In the genomic region with DNA sequence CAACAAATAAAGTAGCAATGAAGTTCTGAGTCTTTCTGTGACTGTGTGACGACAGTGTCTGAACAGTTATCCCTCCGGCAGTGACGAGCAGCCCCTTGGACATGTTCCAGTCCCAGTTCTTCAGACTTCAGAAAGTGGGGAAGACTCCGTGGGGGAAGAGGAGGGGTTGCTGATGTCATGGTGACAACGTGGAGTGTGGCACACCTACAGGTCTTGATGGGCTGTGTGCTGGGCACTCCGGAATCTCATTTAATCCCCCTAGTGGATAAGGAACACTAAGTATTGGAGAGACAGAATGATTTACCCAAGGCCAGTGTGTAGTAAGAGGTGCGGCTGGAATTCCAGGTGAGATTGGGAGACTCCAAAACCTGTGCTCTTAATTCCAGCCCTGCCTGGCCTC, we compare ENCODE assay signal across 2 cellular contexts.
TF ChIP-seq lines count a peak whose summit lies in the region.

No MANE protein-coding gene starts in this region.

TF ChIP-seq in HCT116, 20 proteins besides CTCF, POLR2A, EP300 and RAD21 (continued from another document):
- TF ChIP-seq SRF (IDR thresholded peaks at IDR 0.05; ENCODE audit: low read depth) (no peak), ATF3 (IDR thresholded peaks at IDR 0.05) (no peak), TCF7L2 (IDR thresholded peaks at IDR 0.05; ENCODE audit: borderline replicate concordance, extremely low read depth, insufficient read depth, insufficient read length) (no peak), CBX3 (IDR thresholded peaks at IDR 0.05; ENCODE audit: low read depth) (no peak), EZH2 (IDR thresholded peaks at IDR 0.05) (no peak), ZFX (IDR thresholded peaks at IDR 0.05) (no peak), ZNF274 (IDR thresholded peaks at IDR 0.05; ENCODE audit: low read depth, low read length) (no peak), EZH2phosphoT487 (IDR thresholded peaks at IDR 0.05; ENCODE audit: borderline replicate concordance) (no peak), CEBPB (IDR thresholded peaks at IDR 0.05; ENCODE audit: low read depth) (no peak), SP1 (IDR thresholded peaks at IDR 0.05; ENCODE audit: low read depth) (no peak), ELF1 (IDR thresholded peaks at IDR 0.05; ENCODE audit: borderline replicate concordance, low read depth) (no peak), JUND (IDR thresholded peaks at IDR 0.05) (no peak), YY1 (IDR thresholded peaks at IDR 0.05; ENCODE audit: extremely low read depth, insufficient replicate concordance, low read depth, low read length) (no peak), FOSL1 (IDR thresholded peaks at IDR 0.05; ENCODE audit: low read depth) (no peak), SIN3A (IDR thresholded peaks at IDR 0.05; ENCODE audit: low read depth) (no peak)
- TF ChIP-seq, protein P1, sequence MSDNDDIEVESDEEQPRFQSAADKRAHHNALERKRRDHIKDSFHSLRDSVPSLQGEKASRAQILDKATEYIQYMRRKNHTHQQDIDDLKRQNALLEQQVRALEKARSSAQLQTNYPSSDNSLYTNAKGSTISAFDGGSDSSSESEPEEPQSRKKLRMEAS (IDR thresholded peaks at IDR 0.05): no peak
- TF ChIP-seq, protein P2, sequence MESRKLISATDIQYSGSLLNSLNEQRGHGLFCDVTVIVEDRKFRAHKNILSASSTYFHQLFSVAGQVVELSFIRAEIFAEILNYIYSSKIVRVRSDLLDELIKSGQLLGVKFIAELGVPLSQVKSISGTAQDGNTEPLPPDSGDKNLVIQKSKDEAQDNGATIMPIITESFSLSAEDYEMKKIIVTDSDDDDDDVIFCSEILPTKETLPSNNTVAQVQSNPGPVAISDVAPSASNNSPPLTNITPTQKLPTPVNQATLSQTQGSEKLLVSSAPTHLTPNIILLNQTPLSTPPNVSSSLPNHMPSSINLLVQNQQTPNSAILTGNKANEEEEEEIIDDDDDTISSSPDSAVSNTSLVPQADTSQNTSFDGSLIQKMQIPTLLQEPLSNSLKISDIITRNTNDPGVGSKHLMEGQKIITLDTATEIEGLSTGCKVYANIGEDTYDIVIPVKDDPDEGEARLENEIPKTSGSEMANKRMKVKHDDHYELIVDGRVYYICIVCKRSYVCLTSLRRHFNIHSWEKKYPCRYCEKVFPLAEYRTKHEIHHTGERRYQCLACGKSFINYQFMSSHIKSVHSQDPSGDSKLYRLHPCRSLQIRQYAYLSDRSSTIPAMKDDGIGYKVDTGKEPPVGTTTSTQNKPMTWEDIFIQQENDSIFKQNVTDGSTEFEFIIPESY (IDR thresholded peaks at IDR 0.05; ENCODE audit: extremely low read depth, insufficient replicate concordance, low read length): no peak

TF ChIP-seq in WTC11, 78 proteins besides CTCF, POLR2A, EP300 and RAD21 (continued from another document):
- TF ChIP-seq, protein P3, sequence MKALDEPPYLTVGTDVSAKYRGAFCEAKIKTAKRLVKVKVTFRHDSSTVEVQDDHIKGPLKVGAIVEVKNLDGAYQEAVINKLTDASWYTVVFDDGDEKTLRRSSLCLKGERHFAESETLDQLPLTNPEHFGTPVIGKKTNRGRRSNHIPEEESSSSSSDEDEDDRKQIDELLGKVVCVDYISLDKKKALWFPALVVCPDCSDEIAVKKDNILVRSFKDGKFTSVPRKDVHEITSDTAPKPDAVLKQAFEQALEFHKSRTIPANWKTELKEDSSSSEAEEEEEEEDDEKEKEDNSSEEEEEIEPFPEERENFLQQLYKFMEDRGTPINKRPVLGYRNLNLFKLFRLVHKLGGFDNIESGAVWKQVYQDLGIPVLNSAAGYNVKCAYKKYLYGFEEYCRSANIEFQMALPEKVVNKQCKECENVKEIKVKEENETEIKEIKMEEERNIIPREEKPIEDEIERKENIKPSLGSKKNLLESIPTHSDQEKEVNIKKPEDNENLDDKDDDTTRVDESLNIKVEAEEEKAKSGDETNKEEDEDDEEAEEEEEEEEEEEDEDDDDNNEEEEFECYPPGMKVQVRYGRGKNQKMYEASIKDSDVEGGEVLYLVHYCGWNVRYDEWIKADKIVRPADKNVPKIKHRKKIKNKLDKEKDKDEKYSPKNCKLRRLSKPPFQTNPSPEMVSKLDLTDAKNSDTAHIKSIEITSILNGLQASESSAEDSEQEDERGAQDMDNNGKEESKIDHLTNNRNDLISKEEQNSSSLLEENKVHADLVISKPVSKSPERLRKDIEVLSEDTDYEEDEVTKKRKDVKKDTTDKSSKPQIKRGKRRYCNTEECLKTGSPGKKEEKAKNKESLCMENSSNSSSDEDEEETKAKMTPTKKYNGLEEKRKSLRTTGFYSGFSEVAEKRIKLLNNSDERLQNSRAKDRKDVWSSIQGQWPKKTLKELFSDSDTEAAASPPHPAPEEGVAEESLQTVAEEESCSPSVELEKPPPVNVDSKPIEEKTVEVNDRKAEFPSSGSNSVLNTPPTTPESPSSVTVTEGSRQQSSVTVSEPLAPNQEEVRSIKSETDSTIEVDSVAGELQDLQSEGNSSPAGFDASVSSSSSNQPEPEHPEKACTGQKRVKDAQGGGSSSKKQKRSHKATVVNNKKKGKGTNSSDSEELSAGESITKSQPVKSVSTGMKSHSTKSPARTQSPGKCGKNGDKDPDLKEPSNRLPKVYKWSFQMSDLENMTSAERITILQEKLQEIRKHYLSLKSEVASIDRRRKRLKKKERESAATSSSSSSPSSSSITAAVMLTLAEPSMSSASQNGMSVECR (CRISPR knock-in tag; IDR thresholded peaks at IDR 0.05; ENCODE audit: borderline replicate concordance): no peak
- no peak for TF ChIP-seq RORB (CRISPR knock-in tag; IDR thresholded peaks at IDR 0.05)
- no peak for TF ChIP-seq IRF2 (CRISPR knock-in tag; IDR thresholded peaks at IDR 0.05; ENCODE audit: borderline replicate concordance, low read depth)
- TF ChIP-seq MLX (CRISPR knock-in tag; IDR thresholded peaks at IDR 0.05): no peak
- no peak for TF ChIP-seq ATF1 (CRISPR knock-in tag; IDR thresholded peaks at IDR 0.05)
- TF ChIP-seq ZNF263 (CRISPR knock-in tag; IDR thresholded peaks at IDR 0.05; ENCODE audit: low read depth): no peak
- TF ChIP-seq ZNF512 (CRISPR knock-in tag; IDR thresholded peaks at IDR 0.05; ENCODE audit: borderline replicate concordance): no peak
- TF ChIP-seq CREB1 (CRISPR knock-in tag; IDR thresholded peaks at IDR 0.05): no peak
- TF ChIP-seq, protein P4, sequence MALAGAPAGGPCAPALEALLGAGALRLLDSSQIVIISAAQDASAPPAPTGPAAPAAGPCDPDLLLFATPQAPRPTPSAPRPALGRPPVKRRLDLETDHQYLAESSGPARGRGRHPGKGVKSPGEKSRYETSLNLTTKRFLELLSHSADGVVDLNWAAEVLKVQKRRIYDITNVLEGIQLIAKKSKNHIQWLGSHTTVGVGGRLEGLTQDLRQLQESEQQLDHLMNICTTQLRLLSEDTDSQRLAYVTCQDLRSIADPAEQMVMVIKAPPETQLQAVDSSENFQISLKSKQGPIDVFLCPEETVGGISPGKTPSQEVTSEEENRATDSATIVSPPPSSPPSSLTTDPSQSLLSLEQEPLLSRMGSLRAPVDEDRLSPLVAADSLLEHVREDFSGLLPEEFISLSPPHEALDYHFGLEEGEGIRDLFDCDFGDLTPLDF (CRISPR knock-in tag; IDR thresholded peaks at IDR 0.05): no peak
- TF ChIP-seq, protein P5, sequence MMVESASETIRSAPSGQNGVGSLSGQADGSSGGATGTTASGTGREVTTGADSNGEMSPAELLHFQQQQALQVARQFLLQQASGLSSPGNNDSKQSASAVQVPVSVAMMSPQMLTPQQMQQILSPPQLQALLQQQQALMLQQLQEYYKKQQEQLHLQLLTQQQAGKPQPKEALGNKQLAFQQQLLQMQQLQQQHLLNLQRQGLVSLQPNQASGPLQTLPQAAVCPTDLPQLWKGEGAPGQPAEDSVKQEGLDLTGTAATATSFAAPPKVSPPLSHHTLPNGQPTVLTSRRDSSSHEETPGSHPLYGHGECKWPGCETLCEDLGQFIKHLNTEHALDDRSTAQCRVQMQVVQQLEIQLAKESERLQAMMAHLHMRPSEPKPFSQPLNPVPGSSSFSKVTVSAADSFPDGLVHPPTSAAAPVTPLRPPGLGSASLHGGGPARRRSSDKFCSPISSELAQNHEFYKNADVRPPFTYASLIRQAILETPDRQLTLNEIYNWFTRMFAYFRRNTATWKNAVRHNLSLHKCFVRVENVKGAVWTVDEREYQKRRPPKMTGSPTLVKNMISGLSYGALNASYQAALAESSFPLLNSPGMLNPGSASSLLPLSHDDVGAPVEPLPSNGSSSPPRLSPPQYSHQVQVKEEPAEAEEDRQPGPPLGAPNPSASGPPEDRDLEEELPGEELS (CRISPR knock-in tag; IDR thresholded peaks at IDR 0.05): no peak
- TF ChIP-seq FOXJ3 (CRISPR knock-in tag; IDR thresholded peaks at IDR 0.05; ENCODE audit: borderline replicate concordance): no peak
- TF ChIP-seq ATF2 (CRISPR knock-in tag; IDR thresholded peaks at IDR 0.05; ENCODE audit: borderline replicate concordance, low read depth): no peak
- TF ChIP-seq, protein P6, sequence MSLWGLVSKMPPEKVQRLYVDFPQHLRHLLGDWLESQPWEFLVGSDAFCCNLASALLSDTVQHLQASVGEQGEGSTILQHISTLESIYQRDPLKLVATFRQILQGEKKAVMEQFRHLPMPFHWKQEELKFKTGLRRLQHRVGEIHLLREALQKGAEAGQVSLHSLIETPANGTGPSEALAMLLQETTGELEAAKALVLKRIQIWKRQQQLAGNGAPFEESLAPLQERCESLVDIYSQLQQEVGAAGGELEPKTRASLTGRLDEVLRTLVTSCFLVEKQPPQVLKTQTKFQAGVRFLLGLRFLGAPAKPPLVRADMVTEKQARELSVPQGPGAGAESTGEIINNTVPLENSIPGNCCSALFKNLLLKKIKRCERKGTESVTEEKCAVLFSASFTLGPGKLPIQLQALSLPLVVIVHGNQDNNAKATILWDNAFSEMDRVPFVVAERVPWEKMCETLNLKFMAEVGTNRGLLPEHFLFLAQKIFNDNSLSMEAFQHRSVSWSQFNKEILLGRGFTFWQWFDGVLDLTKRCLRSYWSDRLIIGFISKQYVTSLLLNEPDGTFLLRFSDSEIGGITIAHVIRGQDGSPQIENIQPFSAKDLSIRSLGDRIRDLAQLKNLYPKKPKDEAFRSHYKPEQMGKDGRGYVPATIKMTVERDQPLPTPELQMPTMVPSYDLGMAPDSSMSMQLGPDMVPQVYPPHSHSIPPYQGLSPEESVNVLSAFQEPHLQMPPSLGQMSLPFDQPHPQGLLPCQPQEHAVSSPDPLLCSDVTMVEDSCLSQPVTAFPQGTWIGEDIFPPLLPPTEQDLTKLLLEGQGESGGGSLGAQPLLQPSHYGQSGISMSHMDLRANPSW (CRISPR knock-in tag; conservative IDR thresholded peaks at IDR 0.05; ENCODE audit: low read depth): no peak
TF ChIP-seq in WTC11: peak in this region for 0.
